ENCODE assay signal across 8 cellular contexts in the genomic region with DNA sequence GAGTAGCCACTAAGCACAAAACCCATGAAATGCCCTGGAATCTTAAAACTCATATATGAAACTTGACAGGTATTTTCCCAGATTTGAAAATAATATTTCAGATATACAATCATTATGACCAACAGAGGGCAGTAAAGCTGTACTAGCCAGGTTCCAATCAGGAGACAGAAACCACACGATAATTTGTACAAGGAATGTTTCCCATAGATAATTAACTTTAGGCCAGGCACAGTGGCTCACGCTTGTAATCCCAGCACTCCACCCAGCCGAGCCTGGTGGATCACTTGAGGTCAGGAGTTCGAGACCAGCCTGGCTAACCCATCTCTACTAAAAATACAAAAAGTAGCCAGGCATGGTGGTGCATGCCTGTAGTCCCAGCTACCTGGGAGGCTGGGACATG. TPM values are rescaled to one million over a fixed set of nuclear protein-coding genes. Genes with fewer than 3 reads are reported as not detected.
DNase-seq lines count a peak whose midpoint lies in the region; ATAC-seq, FAIRE-seq and TF ChIP-seq lines count a peak whose summit lies in the region.

No MANE protein-coding gene starts in this region.

- H3K4me1 ChIP-seq in heart right ventricle (peaks cover 0 to 12% (median 3%) of the 10 kb centered on the region in 9 donors), esophagus muscularis mucosa (peaks cover 3 to 16% (median 15%) of the 10 kb centered on the region in 4 donors), thyroid gland (no peaks in the 10 kb centered on the region)

- TF ChIP-seq EP300 in esophagus muscularis mucosa (IDR thresholded peaks at IDR 0.05): no peak

- ATAC-seq in heart right ventricle (no peak), HG03108 (IDR thresholded peaks at IDR 0.05; ENCODE audit: unreplicated experiment) (no peak)

- DNase-seq in heart right ventricle (no peak), cardiac septum (ENCODE audit: low spot score) (no peak), NCI-H82 (lab: John Stamatoyannopoulos, UW) (peak; percentile 49), esophagus muscularis mucosa (ENCODE audit: extremely low spot score) (no peak), thyroid gland (no peak), GM12891 (ENCODE audit: insufficient read length, low spot score) (no peak)
- no peak for DNase-seq in stimulated activated CD8-positive, alpha-beta memory T cell treated with anti-CD3 and anti-CD28 coated beads, Interleukin-4, amount 100 ng/mL, for 48 hours

- H3K36me3 ChIP-seq in heart right ventricle: no peaks in the 10 kb centered on the region
- no peaks in the 10 kb centered on the region for H3K36me3 ChIP-seq in esophagus muscularis mucosa
- H3K36me3 ChIP-seq in thyroid gland: no peaks in the 10 kb centered on the region

- no peak for FAIRE-seq in GM12891 (lab: Jason Lieb, UNC)

- intact Hi-C loops in heart right ventricle (cut with DNase I) (loop anchor here in 4 of 10 donors (5.0 kb wide), 2 partner anchors 42 to 137 kb away; no protein-coding TSS in a partner anchor), cardiac septum (cut with DNase I) (no loop called here), esophagus muscularis mucosa (cut with DNase I) (no loop called here), thyroid gland (cut with DNase I) (loop anchor here (5.0 kb wide), 2 partner anchors 42 to 142 kb away; no protein-coding TSS in a partner anchor)

- H3K27me3 ChIP-seq in heart right ventricle: peaks cover 0 to 30% (median 13%) of the 10 kb centered on the region in 7 donors
- H3K27me3 ChIP-seq in esophagus muscularis mucosa: peaks cover 0 to 33% (median 0%) of the 10 kb centered on the region in 4 donors
- no peaks in the 10 kb centered on the region for H3K27me3 ChIP-seq in thyroid gland

- peaks cover 0 to 9% (median 5%) of the 10 kb centered on the region in 11 donors for H3K9me3 ChIP-seq in heart right ventricle
- H3K9me3 ChIP-seq in esophagus muscularis mucosa: peaks cover 0 to 7% (median 0%) of the 10 kb centered on the region in 4 donors
- H3K9me3 ChIP-seq in thyroid gland: no peaks in the 10 kb centered on the region

- H3K4me3 ChIP-seq in heart right ventricle (no peak overlapping the region), esophagus muscularis mucosa (no peak overlapping the region), thyroid gland (replicated peaks in 1 of 3) (no peak overlapping the region)

- TF ChIP-seq POLR2A in esophagus muscularis mucosa (IDR thresholded peaks at IDR 0.05; ENCODE audit: low read depth): no peak
- TF ChIP-seq POLR2A in thyroid gland (IDR thresholded peaks at IDR 0.05): no peak
- no peak for TF ChIP-seq POLR2A in GM12891 (IDR thresholded peaks at IDR 0.05; ENCODE audit: low read depth, low read length)

- H3K27ac ChIP-seq in heart right ventricle (no peak overlapping the region), esophagus muscularis mucosa (replicated peaks in 1 of 4) (no peak overlapping the region), thyroid gland (no peak overlapping the region)

- 42 to 46% methylated on average over 4 of the region's 4 CpGs for WGBS in heart right ventricle, 2 donors
- WGBS in esophagus muscularis mucosa: 43% methylated on average over 2 of the region's 4 CpGs
- WGBS in thyroid gland, 2 donors: 53 to 68% methylated on average over 4 of the region's 4 CpGs

- peak in 7 of 9 donors; percentile 19 to 43 (median 29) for TF ChIP-seq CTCF in heart right ventricle (IDR thresholded peaks at IDR 0.05)
- TF ChIP-seq CTCF in esophagus muscularis mucosa (IDR thresholded peaks at IDR 0.05): peak in 2 of 3 experiments; percentile 30 to 38
- peak in 4 of 6 experiments; percentile 9 to 40 (median 22) for TF ChIP-seq CTCF in thyroid gland (IDR thresholded peaks at IDR 0.05)

TF ChIP-seq in GM12891, 5 proteins besides CTCF, POLR2A, EP300 and RAD21:
- TF ChIP-seq TAF1 (IDR thresholded peaks at IDR 0.05; ENCODE audit: low read depth, low read length): no peak
- no peak for TF ChIP-seq SPI1 (IDR thresholded peaks at IDR 0.05; ENCODE audit: low read depth, low read length)
- no peak for TF ChIP-seq PAX5 (IDR thresholded peaks at IDR 0.05; ENCODE audit: insufficient read depth, low read length, severe bottlenecking)
- no peak for TF ChIP-seq POU2F2 (IDR thresholded peaks at IDR 0.05; ENCODE audit: low read depth, low read length)
- no peak for TF ChIP-seq POLR2AphosphoS5 (IDR thresholded peaks at IDR 0.05; ENCODE audit: low read depth, low read length)

RNA-seq across cellular contexts. Expression of a gene that starts 31.0 kb away (rescaled TPM):
- 10 to 100 TPM; 36.7 to 53.0 (median 43.9) TPM for total RNA-seq in heart right ventricle
- 10 to 100 TPM; 22.6 to 23.8 TPM for polyA plus RNA-seq in heart right ventricle
- total RNA-seq in cardiac septum: 32.6 TPM
- total RNA-seq in esophagus muscularis mucosa: 10 to 100 TPM; 45.9 to 59.1 (median 53.0) TPM
- 10 to 100 TPM; 56.9 to 75.5 (median 71.4) TPM for total RNA-seq in thyroid gland
- 40.5 TPM for polyA plus RNA-seq in GM12891 (2012; ENCODE audit: low read depth, missing spikeins)
